In the genomic region with DNA sequence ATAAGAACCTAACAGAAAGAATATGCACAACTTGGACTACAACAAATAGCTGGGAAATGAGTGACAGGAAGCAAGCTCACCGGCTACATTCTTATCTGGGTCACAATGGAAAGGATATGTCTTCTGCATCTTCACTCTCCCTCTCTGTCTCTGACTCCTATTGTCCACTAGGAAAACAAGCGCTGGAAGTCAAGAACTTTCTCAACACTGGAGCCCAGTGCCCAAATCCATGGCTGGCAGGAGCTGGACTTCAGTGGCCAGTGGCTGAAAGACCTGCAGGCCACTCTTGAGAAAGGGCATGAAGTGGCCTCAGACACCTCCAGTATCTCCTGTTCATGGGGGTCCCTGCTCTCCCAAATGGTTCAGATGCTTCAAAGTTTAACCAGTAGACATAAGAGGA, we compare ENCODE assay signal across 1 cellular context.
TF ChIP-seq lines count a peak whose summit lies in the region.

No MANE protein-coding gene starts in this region.

TF ChIP-seq in endothelial cell of umbilical vein, 7 proteins besides CTCF, POLR2A, EP300 and RAD21 (continued from another document):
- no peak for TF ChIP-seq EZH2 (IDR thresholded peaks at IDR 0.05; ENCODE audit: borderline replicate concordance, low read depth, low read length, severe bottlenecking)
- no peak for TF ChIP-seq MYC (IDR thresholded peaks at IDR 0.05; ENCODE audit: low read depth, low read length)
- TF ChIP-seq FOS (IDR thresholded peaks at IDR 0.05; ENCODE audit: borderline replicate concordance, insufficient read depth, low read length), result peak; percentile 33
- no peak for TF ChIP-seq MAX (IDR thresholded peaks at IDR 0.05; ENCODE audit: insufficient read depth, insufficient read length)
TF ChIP-seq in endothelial cell of umbilical vein: peak in this region for 3.
